11 cellular contexts compared by ENCODE assay signal in genomic region chr13:110812111-110812868, GRCh38.
A peak's percentile ranks its signal among the peaks of the same experiment; 100 is the strongest.
DNase-seq lines count a peak whose midpoint lies in the region; ATAC-seq and TF ChIP-seq lines count a peak whose summit lies in the region.
"Had no signal": no experiment of that assay in that cellular context is flagged by ENCODE, and none has a peak within 500 bp of the region (broad histone marks: within the 10 kb centered on the region; RNA-seq: fewer than 3 reads in every experiment).

No MANE protein-coding gene starts in this region.

- CTCF ChIA-PET in A673 (lab: Charles Lee): no interaction called here

- POLR2A ChIA-PET in A673 (lab: Charles Lee; ENCODE audit: low non-redundant PET): no interaction called here

- no peak for TF ChIP-seq POLR2A in body of pancreas (IDR thresholded peaks at IDR 0.05)
- TF ChIP-seq POLR2A in spleen (IDR thresholded peaks at IDR 0.05): no peak

- TF ChIP-seq CTCF in body of pancreas (IDR thresholded peaks at IDR 0.05) (peak in 1 of 7 experiments; percentile 4), spleen (IDR thresholded peaks at IDR 0.05 in 8 of 11, conservative IDR thresholded peaks at IDR 0.05 in 3 of 11) (peak in 4 of 11 experiments; percentile 7 to 38 (median 26)), A673 (conservative IDR thresholded peaks at IDR 0.05; ENCODE audit: low read depth, low read length) (no peak)

- DNase-seq in body of pancreas (no peak), iris pigment epithelial cell (ENCODE audit: low read depth) (peak; percentile 10), spleen (no peak), cortex of kidney (lab: John Stamatoyannopoulos, UW) (no peak), A673 (ENCODE audit: low spot score) (no peak), hepatic stellate cell (ENCODE audit: low spot score) (no peak)
- DNase-seq: activated effector memory CD4-positive, alpha-beta T cell treated with anti-CD3 and anti-CD28 coated beads, Interleukin-2, amount 50 U/mL, for 16 hours; NCI-H2171 treated with DMSO at 0.1 percent for 48 hours; stimulated activated CD4-positive, alpha-beta T cell treated with anti-CD3 and anti-CD28 coated beads, Interleukin-15, amount 100 ng/mL, for 24 hours had no signal

- no peak overlapping the region for H3K9ac ChIP-seq in HUES6 (ENCODE audit: low read length)

- no peaks in the 10 kb centered on the region for H3K9me3 ChIP-seq in HUES6 (ENCODE audit: control insufficient read depth, insufficient read depth, low read depth, low read length)
- H3K9me3 ChIP-seq in body of pancreas: no peaks in the 10 kb centered on the region
- H3K9me3 ChIP-seq in spleen: no peaks in the 10 kb centered on the region
- no peaks in the 10 kb centered on the region for H3K9me3 ChIP-seq in A673 (ENCODE audit: low read depth, low read length, poor library complexity, severe bottlenecking)

- H3K27me3 ChIP-seq in HUES6 (ENCODE audit: control insufficient read depth, insufficient read depth, low read length) (peaks cover 26% of the 10 kb centered on the region), body of pancreas (peaks cover 0 to 14% of the 10 kb centered on the region in 2 donors), spleen (replicated peaks in 1 of 7) (peaks cover 0 to 62% (median 10%) of the 10 kb centered on the region in 7 donors), A673 (replicated peaks; ENCODE audit: insufficient read depth, low read depth, low read length, poor library complexity) (no peaks in the 10 kb centered on the region)

- BruUV-seq in A673 (replicated peaks; lab: Mats Ljungman, UMichigan): no TSS peak

- H3K27ac ChIP-seq in HUES6 (ENCODE audit: low read depth, low read length) (no peak overlapping the region), body of pancreas (no peak overlapping the region), spleen (peak overlapping the region in 1 of 8 donors; percentile 41), A673 (ENCODE audit: low read depth, low read length, poor library complexity, severe bottlenecking) (no peak overlapping the region)

- peaks cover 15% of the 10 kb centered on the region for H3K4me1 ChIP-seq in HUES6 (ENCODE audit: control insufficient read depth, insufficient read depth, low read length)
- H3K4me1 ChIP-seq in body of pancreas: peaks cover 10% of the 10 kb centered on the region
- H3K4me1 ChIP-seq in spleen: peaks cover 0 to 18% (median 12%) of the 10 kb centered on the region in 6 donors
- H3K4me1 ChIP-seq in A673 (ENCODE audit: insufficient read depth, low read length, poor library complexity, severe bottlenecking): no peaks in the 10 kb centered on the region

- peak; percentile 22 for ATAC-seq in body of pancreas
- no peak for ATAC-seq in GM18907 (IDR thresholded peaks at IDR 0.05; ENCODE audit: unreplicated experiment)

- H3K4me3 ChIP-seq in HUES6 (ENCODE audit: low read depth, low read length) (peak overlapping the region; percentile 44), body of pancreas (no peak overlapping the region), spleen (peak overlapping the region in 7 of 8 donors; percentile 6 to 55 (median 15)), A673 (ENCODE audit: low read depth, low read length, poor library complexity, severe bottlenecking) (no peak overlapping the region)

- WGBS in body of pancreas, 2 donors: 25 to 32% methylated on average over 28 to 48 of the region's 48 CpGs
- 25 to 52% (median 30%) methylated on average over 44 to 48 of the region's 48 CpGs for WGBS in spleen, 5 donors

- intact Hi-C loops in body of pancreas (cut with DNase I) (no loop called here), spleen (cut with DNase I; ENCODE audit: low total_unique reads) (loop anchor here (10.0 kb wide), 1 partner anchor 217 kb away; no protein-coding TSS in a partner anchor), A673 (cut with micrococcal nuclease; ENCODE audit: unreplicated experiment) (no loop called here)

- H3K36me3 ChIP-seq in HUES6 (ENCODE audit: control insufficient read depth, insufficient read depth, low read length) (no peaks in the 10 kb centered on the region), body of pancreas (replicated peaks in 1 of 2; ENCODE audit: insufficient read depth in 1 of 2, low read depth in 2 of 2) (no peaks in the 10 kb centered on the region), spleen (no peaks in the 10 kb centered on the region), A673 (ENCODE audit: insufficient read depth, low read length, poor library complexity, severe bottlenecking) (no peaks in the 10 kb centered on the region)

Comparison
In these comparisons a context has a peak if more than half of its experiments do, and no peak if none do; other contexts are left out.
1. H3K4me3 ChIP-seq: peak in HUES6 (single experiment) and spleen (7 of 8); none in body of pancreas (0 of 2) and A673 (single experiment).